Comparison of ENCODE assay signal across 8 cellular contexts in genomic region chr17:44672479-44673093, GRCh38. TPM values are rescaled to one million over a fixed set of nuclear protein-coding genes. Genes with fewer than 3 reads are reported as not detected.
DNase-seq lines count a peak whose midpoint lies in the region; ATAC-seq and TF ChIP-seq lines count a peak whose summit lies in the region.

No MANE protein-coding gene starts in this region.

- H3K36me3 Mint-ChIP-seq in activated naive CD8-positive, alpha-beta T cell treated with anti-CD3 and anti-CD28 coated beads for 36 hours, result no peaks in the 10 kb centered on the region

- peaks cover 2% of the 10 kb centered on the region for H3K4me1 Mint-ChIP-seq in activated naive CD8-positive, alpha-beta T cell treated with anti-CD3 and anti-CD28 coated beads for 36 hours

- peak; percentile 25 for DNase-seq in A172 (ENCODE audit: low spot score)
- DNase-seq in RPMI7951 (ENCODE audit: low read depth), result peak; percentile 26
- peak; percentile 31 for DNase-seq in fibroblast of mammary gland (ENCODE audit: low read depth)
- DNase-seq in cortex of kidney (lab: John Stamatoyannopoulos, UW), result no peak
- no peak for DNase-seq in activated naive CD8-positive, alpha-beta T cell treated with anti-CD3 and anti-CD28 coated beads for 36 hours

- ATAC-seq in GM21423 (IDR thresholded peaks at IDR 0.05; ENCODE audit: unreplicated experiment) (no peak), GM21515 (IDR thresholded peaks at IDR 0.05; ENCODE audit: unreplicated experiment) (no peak)

- no peaks in the 10 kb centered on the region for H3K9me3 Mint-ChIP-seq in activated naive CD8-positive, alpha-beta T cell treated with anti-CD3 and anti-CD28 coated beads for 36 hours

- no peak overlapping the region for H3K4me3 Mint-ChIP-seq in activated naive CD8-positive, alpha-beta T cell treated with anti-CD3 and anti-CD28 coated beads for 36 hours

- no peaks in the 10 kb centered on the region for H3K27me3 Mint-ChIP-seq in activated naive CD8-positive, alpha-beta T cell treated with anti-CD3 and anti-CD28 coated beads for 36 hours

- TF ChIP-seq CTCF in GM12873 (IDR thresholded peaks at IDR 0.05; ENCODE audit: insufficient read depth, low read depth, low read length, missing control alignments) (peak; percentile 42), fibroblast of mammary gland (conservative IDR thresholded peaks at IDR 0.05; ENCODE audit: control insufficient read depth, insufficient read depth, low read depth, low read length) (peak; percentile 76)

- no peak overlapping the region for H3K27ac Mint-ChIP-seq in activated naive CD8-positive, alpha-beta T cell treated with anti-CD3 and anti-CD28 coated beads for 36 hours

- H3K4me3 ChIP-seq in fibroblast of mammary gland (ENCODE audit: control insufficient read depth, low read depth, low read length), result no peak overlapping the region

RNA-seq across cellular contexts. Expression of gene MEIOC, which starts 16.3 kb away (rescaled TPM):
- 0.14 and 0.91 TPM in 2 replicates for total RNA-seq in A172 (2014; rRNA removed; shearing (Covaris generic))
- total RNA-seq in RPMI7951 (2014; rRNA removed; shearing (Covaris generic)), result under 0.01 and 0.20 TPM in 2 replicates
- under 1 TPM; 0.19 to 0.30 TPM for total RNA-seq in activated naive CD8-positive, alpha-beta T cell treated with anti-CD3 and anti-CD28 coated beads for 36 hours

RNA-seq across cellular contexts. Expression of gene CCDC43, which starts 17.0 kb away (rescaled TPM):
- 51.6 and 69.9 TPM in 2 replicates for total RNA-seq in A172 (2014; rRNA removed; shearing (Covaris generic))
- total RNA-seq in RPMI7951 (2014; rRNA removed; shearing (Covaris generic)), result 27.3 and 32.9 TPM in 2 replicates
- 10 to 100 TPM; 34.4 to 36.7 TPM for total RNA-seq in activated naive CD8-positive, alpha-beta T cell treated with anti-CD3 and anti-CD28 coated beads for 36 hours

RNA-seq across cellular contexts. Expression of gene DBF4B, which starts 35.9 kb away (rescaled TPM):
- total RNA-seq in A172 (2014; rRNA removed; shearing (Covaris generic)), result 8.0 and 12.2 TPM in 2 replicates
- total RNA-seq in RPMI7951 (2014; rRNA removed; shearing (Covaris generic)), result 6.4 and 10.0 TPM in 2 replicates
- 10 to 100 TPM; 21.9 to 24.6 TPM for total RNA-seq in activated naive CD8-positive, alpha-beta T cell treated with anti-CD3 and anti-CD28 coated beads for 36 hours

Comparison
In these comparisons a context has a peak if more than half of its experiments do, and no peak if none do; other contexts are left out.
1. DNase-seq: peak in A172 (single experiment), RPMI7951 (single experiment) and fibroblast of mammary gland (single experiment); none in cortex of kidney (single experiment) and activated naive CD8-positive, alpha-beta T cell treated with anti-CD3 and anti-CD28 coated beads for 36 hours (single experiment).